ENCODE assay signal across 19 cellular contexts in genomic region chr12:94575645-94576393, GRCh38.
DNase-seq lines count a peak whose midpoint lies in the region; ATAC-seq, FAIRE-seq and TF ChIP-seq lines count a peak whose summit lies in the region.
"Had no signal": no experiment of that assay in that cellular context is flagged by ENCODE, and none has a peak within 500 bp of the region (broad histone marks: within the 10 kb centered on the region; RNA-seq: fewer than 3 reads in every experiment).

No MANE protein-coding gene starts in this region.

- H3K4me1 Mint-ChIP-seq in WTC11 (no peaks in the 10 kb centered on the region), endothelial cell (ENCODE audit: unreplicated experiment) (no peaks in the 10 kb centered on the region)
- H3K4me1 Mint-ChIP-seq: CD4-positive, CD25-positive, alpha-beta regulatory T cell had no signal

- no peak overlapping the region for H4K8ac ChIP-seq in mesendoderm (ENCODE audit: low read depth, low read length)

- FAIRE-seq in HepG2 (lab: Jason Lieb, UNC) = no peak
- FAIRE-seq: GM12891 had no signal

- no peak overlapping the region for H3K4me3 ChIP-seq in right lobe of liver
- no peak overlapping the region for H3K4me3 ChIP-seq in HepG2 (replicated peaks in 1 of 3; ENCODE audit: insufficient read depth in 1 of 3, low read depth in 2 of 3, low read length in 3 of 3)
- H3K4me3 ChIP-seq in mesendoderm (ENCODE audit: low read length) = no peak overlapping the region
- H3K4me3 ChIP-seq in thyroid gland (replicated peaks in 1 of 3) = no peak overlapping the region
- H3K4me3 ChIP-seq: Peyer's patch had no signal

- H3K9ac ChIP-seq in HepG2 (ENCODE audit: insufficient read depth, low read depth, low read length) (no peak overlapping the region), mesendoderm (ENCODE audit: low read length) (no peak overlapping the region)
- H3K9ac ChIP-seq: KMS-11 had no signal

- no peak overlapping the region for H4K5ac ChIP-seq in mesendoderm (ENCODE audit: low read length)

- H3K4me1 ChIP-seq in right lobe of liver (peaks cover 0 to 10% (median 3%) of the 10 kb centered on the region in 4 donors), HepG2 (ENCODE audit: insufficient read depth, low read length) (peaks cover 13% of the 10 kb centered on the region), mesendoderm (ENCODE audit: control insufficient read depth, low read depth, low read length) (no peaks in the 10 kb centered on the region), thyroid gland (peaks cover 30 to 36% of the 10 kb centered on the region in 2 donors)
- H3K4me1 ChIP-seq: BE2C had no signal

- H3K4me3 Mint-ChIP-seq in WTC11 = no peak overlapping the region
- H3K4me3 Mint-ChIP-seq in endothelial cell (ENCODE audit: unreplicated experiment) = no peak overlapping the region
- H3K4me3 Mint-ChIP-seq: CD4-positive, CD25-positive, alpha-beta regulatory T cell; HFFc6 had no signal

- no peak overlapping the region for H3K18ac ChIP-seq in mesendoderm (ENCODE audit: low read length)

- no peaks in the 10 kb centered on the region for H3K79me2 ChIP-seq in HepG2 (ENCODE audit: insufficient read depth, low read length)
- no peaks in the 10 kb centered on the region for H3K79me2 ChIP-seq in mesendoderm (ENCODE audit: control insufficient read depth, insufficient read depth, low read length)

- no peak for TF ChIP-seq RAD21 in HepG2 (CRISPR knock-in tag; IDR thresholded peaks at IDR 0.05)

- intact Hi-C loops in right lobe of liver (cut with DNase I) (no loop called here), HepG2 (cut with micrococcal nuclease; ENCODE audit: unreplicated experiment) (no loop called here), thyroid gland (cut with DNase I) (no loop called here)

- no peak overlapping the region for H2AK5ac ChIP-seq in mesendoderm (ENCODE audit: low read length)

- no peak overlapping the region for H2BK15ac ChIP-seq in mesendoderm (replicated peaks; ENCODE audit: low read depth)

- POLR2A ChIA-PET in HepG2 (lab: Yijun Ruan, JAX) = no interaction called here
- POLR2A ChIA-PET in WTC11 (lab: Charles Lee) = no interaction called here

- no peak overlapping the region for H3K56ac ChIP-seq in mesendoderm (ENCODE audit: low read length)

- no peak overlapping the region for H3K23ac ChIP-seq in mesendoderm (ENCODE audit: low read length)

- H2BK120ac ChIP-seq in mesendoderm (ENCODE audit: low read depth, low read length) = no peak overlapping the region

- peak in 1 of 3 donors; percentile 55 for DNase-seq in right lobe of liver
- no peak for DNase-seq in HepG2 (ENCODE audit: low spot score)
- peak; percentile 15 for DNase-seq in WTC11 (ENCODE audit: low spot score)
- peak; percentile 36 for DNase-seq in mesendoderm
- DNase-seq in thyroid gland = peak; percentile 59 to 71
- no peak for DNase-seq in DMS 273 treated with DMSO at 0.1 percent for 48 hours (lab: John Stamatoyannopoulos, UW)
- DNase-seq in endothelial cell (ENCODE audit: low spot score) = no peak
- DNase-seq: BE2C; CD4-positive, CD25-positive, alpha-beta regulatory T cell; COR-L47; HFFc6; NCI-H187 treated with DMSO at 0.1 percent for 48 hours; NCI-H526 treated with DMSO at 0.1 percent for 48 hours; Peyer's patch; SHP77 treated with DMSO at 0.1 percent for 48 hours had no signal

- no peak overlapping the region for H3K27ac ChIP-seq in right lobe of liver
- H3K27ac ChIP-seq in HepG2 (ENCODE audit: extremely low read length, insufficient read depth, low read length) = no peak overlapping the region
- no peak overlapping the region for H3K27ac ChIP-seq in mesendoderm (ENCODE audit: low read depth, low read length)
- H3K27ac ChIP-seq in thyroid gland = peak overlapping the region; percentile 10 to 54 (median 45)
- H3K27ac ChIP-seq: KMS-11, Peyer's patch had no signal

- BruUV-seq in HepG2 (replicated peaks; lab: Mats Ljungman, UMichigan) = no TSS peak

- in situ Hi-C loops in HepG2 (cut with HindIII; ENCODE audit: extremely low pct_ligation_motif_present, low pct_unique_long_range_greater_than_20kb) = no loop called here

- no peaks in the 10 kb centered on the region for H4K20me1 ChIP-seq in HepG2 (ENCODE audit: insufficient read depth, low read length)

- CTCF ChIA-PET in HepG2 (lab: Yijun Ruan, JAX; ENCODE audit: low intra/inter-chr PET ratio, low total read pairs) (no interaction called here), WTC11 (lab: Charles Lee) (interaction anchor here (1.0 kb wide), 2 partner anchors 12 to 15 kb away, joined by 3 read pairs; no protein-coding TSS in a partner anchor)

- H3K27me3 Mint-ChIP-seq in WTC11 (ENCODE audit: low read depth) (no peaks in the 10 kb centered on the region), endothelial cell (ENCODE audit: unreplicated experiment) (peaks cover 3% of the 10 kb centered on the region)

- H3K36me3 ChIP-seq in right lobe of liver = no peaks in the 10 kb centered on the region
- H3K36me3 ChIP-seq in HepG2 (replicated peaks in 1 of 2; ENCODE audit: control insufficient read depth in 1 of 2, insufficient read depth in 2 of 2, low read length in 2 of 2) = no peaks in the 10 kb centered on the region
- H3K36me3 ChIP-seq in mesendoderm (ENCODE audit: control insufficient read depth, insufficient read depth, low read length) = no peaks in the 10 kb centered on the region
- H3K36me3 ChIP-seq in thyroid gland = no peaks in the 10 kb centered on the region
- H3K36me3 ChIP-seq: BE2C had no signal

- H3K4me2 ChIP-seq in HepG2 (ENCODE audit: low read depth, low read length) = no peak overlapping the region
- H3K4me2 ChIP-seq in mesendoderm (ENCODE audit: low read length) = no peak overlapping the region
- H3K4me2 ChIP-seq: KMS-11 had no signal

- no peaks in the 10 kb centered on the region for H3K36me3 Mint-ChIP-seq in WTC11
- H3K36me3 Mint-ChIP-seq in endothelial cell (ENCODE audit: low read depth, unreplicated experiment) = peaks cover 31% of the 10 kb centered on the region
- H3K36me3 Mint-ChIP-seq: CD4-positive, CD25-positive, alpha-beta regulatory T cell had no signal

- TF ChIP-seq EP300 in HepG2 (IDR thresholded peaks at IDR 0.05; ENCODE audit: low read depth in 2 of 2, low read length in 2 of 2) (no peak), HepG2 (CRISPR knock-in tag; IDR thresholded peaks at IDR 0.05; ENCODE audit: borderline replicate concordance) (no peak)

- H3K27ac Mint-ChIP-seq in WTC11 (no peak overlapping the region), endothelial cell (ENCODE audit: unreplicated experiment) (no peak overlapping the region)
- H3K27ac Mint-ChIP-seq: CD4-positive, CD25-positive, alpha-beta regulatory T cell; HFFc6 had no signal

- no peaks in the 10 kb centered on the region for H3K27me3 ChIP-seq in right lobe of liver
- H3K27me3 ChIP-seq in HepG2 (ENCODE audit: control insufficient read depth in 1 of 2, insufficient read depth in 2 of 2, low read length in 2 of 2) = no peaks in the 10 kb centered on the region; a peak in 1 of 5 replicates
- H3K27me3 ChIP-seq in mesendoderm (ENCODE audit: insufficient read depth, low read length, poor library complexity) = no peaks in the 10 kb centered on the region
- no peaks in the 10 kb centered on the region for H3K27me3 ChIP-seq in thyroid gland
- H3K27me3 ChIP-seq: BE2C, Peyer's patch had no signal

- H3K9me3 Mint-ChIP-seq in WTC11 = no peaks in the 10 kb centered on the region; the same call in 1 of the 2 replicates
- no peaks in the 10 kb centered on the region for H3K9me3 Mint-ChIP-seq in endothelial cell (ENCODE audit: unreplicated experiment)
- H3K9me3 Mint-ChIP-seq: HFFc6 had no signal

- TF ChIP-seq POLR2A in right lobe of liver (IDR thresholded peaks at IDR 0.05) = no peak
- TF ChIP-seq POLR2A in HepG2 (IDR thresholded peaks at IDR 0.05; ENCODE audit: insufficient read depth in 1 of 2, low read depth in 2 of 2, low read length in 2 of 2) = no peak
- no peak for TF ChIP-seq POLR2A in thyroid gland (IDR thresholded peaks at IDR 0.05)

- WGBS in right lobe of liver (ENCODE audit: insufficient coverage, low coverage, low lambda C conversion rate, missing lambda C conversion rate) = 51% methylated on average over 11 of the region's 12 CpGs
- 36% methylated on average over 11 of the region's 12 CpGs for WGBS in HepG2 (ENCODE audit: low lambda C conversion rate)
- WGBS in mesendoderm (ENCODE audit: extremely low coverage, insufficient coverage, low lambda C conversion rate) = no CpG with 5 or more reads among the region's 12 CpGs
- 58 to 61% methylated on average over 12 of the region's 12 CpGs for WGBS in thyroid gland, 2 donors

- no peak for TF ChIP-seq CTCF in right lobe of liver (IDR thresholded peaks at IDR 0.05)
- TF ChIP-seq CTCF in HepG2 (CRISPR knock-in tag; IDR thresholded peaks at IDR 0.05) = no peak
- no peak for TF ChIP-seq CTCF in WTC11 (IDR thresholded peaks at IDR 0.05)
- no peak for TF ChIP-seq CTCF in thyroid gland (IDR thresholded peaks at IDR 0.05)
- TF ChIP-seq CTCF in endothelial cell (IDR thresholded peaks at IDR 0.05; ENCODE audit: unreplicated experiment) = no peak

- H2AFZ ChIP-seq in HepG2 (ENCODE audit: low read length) = no peak overlapping the region

- no peaks in the 10 kb centered on the region for H3K79me1 ChIP-seq in mesendoderm (ENCODE audit: low read length)

- no peak overlapping the region for H3K4ac ChIP-seq in mesendoderm (ENCODE audit: low read depth, low read length)

- ATAC-seq in right lobe of liver (peak in 3 of 4 donors; percentile 35 to 53 (median 50)), HepG2 (no peak), WTC11 (peak; percentile 69), GM18502 (IDR thresholded peaks at IDR 0.05; ENCODE audit: poor library complexity, unreplicated experiment) (no peak)
- ATAC-seq: SK-N-SH treated with all-trans-retinoic acid at 6 μM for 48 hours had no signal

- H3K9me3 ChIP-seq in right lobe of liver (no peaks in the 10 kb centered on the region), HepG2 (ENCODE audit: low read length) (no peaks in the 10 kb centered on the region), thyroid gland (no peaks in the 10 kb centered on the region)
- H3K9me3 ChIP-seq: BE2C, Peyer's patch had no signal

- no peak overlapping the region for H2BK5ac ChIP-seq in mesendoderm (ENCODE audit: low read length)

TF ChIP-seq in HepG2, 621 proteins besides CTCF, POLR2A, EP300 and RAD21 (continues in another document):
- TF ChIP-seq MZF1 (CRISPR knock-in tag; IDR thresholded peaks at IDR 0.05; ENCODE audit: borderline replicate concordance) (no peak), ZNF772 (CRISPR knock-in tag; IDR thresholded peaks at IDR 0.05) (no peak)

TF ChIP-seq in WTC11, 78 proteins besides CTCF, POLR2A, EP300 and RAD21 (continues in another document):
- no peak for TF ChIP-seq TP53 (CRISPR knock-in tag; IDR thresholded peaks at IDR 0.05)
- no peak for TF ChIP-seq ZNF219 (CRISPR knock-in tag; IDR thresholded peaks at IDR 0.05; ENCODE audit: borderline replicate concordance)

Comparison
In these comparisons a context has a peak if more than half of its experiments do, and no peak if none do; other contexts are left out.
1. ATAC-seq: peak in right lobe of liver (3 of 4) and WTC11 (single experiment); none in HepG2 (single experiment) and GM18502 (single experiment).
2. DNase-seq: peak in WTC11 (single experiment), mesendoderm (single experiment) and thyroid gland (2 of 2); none in HepG2 (single experiment), DMS 273 treated with DMSO at 0.1 percent for 48 hours (single experiment) and endothelial cell (single experiment).
3. H3K27ac ChIP-seq: peak in thyroid gland (3 of 3); none in right lobe of liver (0 of 3), HepG2 (single experiment) and mesendoderm (single experiment).